17 cellular contexts compared by ENCODE assay signal in genomic region chr13:99340638-99341037, GRCh38. TPM values are rescaled to one million over a fixed set of nuclear protein-coding genes. Genes with fewer than 3 reads are reported as not detected.
"Had no signal": no experiment of that assay in that cellular context is flagged by ENCODE, and none has a peak within 500 bp of the region (broad histone marks: within the 10 kb centered on the region; RNA-seq: fewer than 3 reads in every experiment).

No MANE protein-coding gene starts in this region.

- H3K27me3 ChIP-seq: brain microvascular endothelial cell, dorsolateral prefrontal cortex, esophagus squamous epithelium, sigmoid colon, testis, upper lobe of right lung had no signal

- H3K9me3 ChIP-seq: esophagus squamous epithelium, mucosa of descending colon, sigmoid colon, testis, upper lobe of right lung had no signal

- H3K4me1 ChIP-seq: sigmoid colon, testis, upper lobe of right lung had no signal

- DNase-seq: activated CD4-positive, alpha-beta memory T cell treated with anti-CD3 and anti-CD28 coated beads for 36 hours; activated CD4-positive, CD25-positive, alpha-beta regulatory T cell treated with anti-CD3 and anti-CD28 coated beads, Interleukin-2, amount 50 U/mL, for 72 hours; activated naive CD4-positive, alpha-beta T cell treated with Interleukin-2 at 50 U/mL for 16 hours; brain microvascular endothelial cell; dorsolateral prefrontal cortex; esophagus squamous epithelium; mammary epithelial cell; mucosa of descending colon; sigmoid colon; stimulated activated CD4-positive, alpha-beta T cell treated with anti-CD3 and anti-CD28 coated beads, Interleukin-12 subunit alpha, Interleukin-12 subunit beta, amount 100 ng/mL, for 4 hours; stimulated activated CD4-positive, alpha-beta T cell treated with anti-CD3 and anti-CD28 coated beads, Interleukin-4, amount 100 ng/mL, for 1 hour; stimulated activated CD8-positive, alpha-beta memory T cell treated with anti-CD3 and anti-CD28 coated beads, Interleukin-4, amount 100 ng/mL, for 48 hours; stimulated activated naive CD8-positive, alpha-beta T cell treated with anti-CD3 and anti-CD28 coated beads, Interleukin-15, amount 100 ng/mL, for 72 hours; testis; upper lobe of right lung had no signal

- H3K27ac Mint-ChIP-seq: activated CD4-positive, alpha-beta memory T cell treated with anti-CD3 and anti-CD28 coated beads for 36 hours; activated T-helper 1 cell treated with anti-CD3 and anti-CD28 coated beads, Interleukin-12 subunit alpha, Interleukin-12 subunit beta, Interleukin-2, Interleukin-4 antibody, amounts not matched to agents 30 ng/mL and 10 ng/mL and 1 ng/mL, durations not matched to agents 14 hours and 24 hours and 36 hours; stimulated activated naive CD8-positive, alpha-beta T cell treated with anti-CD3 and anti-CD28 coated beads, Interleukin-15, amount 100 ng/mL, for 72 hours had no signal

- H3K4me3 Mint-ChIP-seq: activated T-helper 1 cell treated with anti-CD3 and anti-CD28 coated beads, Interleukin-12 subunit alpha, Interleukin-12 subunit beta, Interleukin-2, Interleukin-4 antibody, amounts not matched to agents 30 ng/mL and 10 ng/mL and 1 ng/mL, durations not matched to agents 14 hours and 24 hours and 36 hours; stimulated activated naive CD8-positive, alpha-beta T cell treated with anti-CD3 and anti-CD28 coated beads, Interleukin-15, amount 100 ng/mL, for 72 hours had no signal

- H3K27me3 Mint-ChIP-seq: activated CD4-positive, alpha-beta memory T cell treated with anti-CD3 and anti-CD28 coated beads for 36 hours; stimulated activated naive CD8-positive, alpha-beta T cell treated with anti-CD3 and anti-CD28 coated beads, Interleukin-15, amount 100 ng/mL, for 72 hours had no signal

- ATAC-seq: upper lobe of right lung had no signal

- H3K27ac ChIP-seq: brain microvascular endothelial cell, dorsolateral prefrontal cortex, esophagus squamous epithelium, sigmoid colon, testis, upper lobe of right lung had no signal

- H3K4me3 ChIP-seq: esophagus squamous epithelium, mucosa of descending colon, sigmoid colon, testis, upper lobe of right lung had no signal

- H3K9me3 Mint-ChIP-seq: activated CD4-positive, alpha-beta memory T cell treated with anti-CD3 and anti-CD28 coated beads for 36 hours; activated T-helper 1 cell treated with anti-CD3 and anti-CD28 coated beads, Interleukin-12 subunit alpha, Interleukin-12 subunit beta, Interleukin-2, Interleukin-4 antibody, amounts not matched to agents 30 ng/mL and 10 ng/mL and 1 ng/mL, durations not matched to agents 14 hours and 24 hours and 36 hours; stimulated activated naive CD8-positive, alpha-beta T cell treated with anti-CD3 and anti-CD28 coated beads, Interleukin-15, amount 100 ng/mL, for 72 hours had no signal

RNA-seq across cellular contexts. Expression of gene GPR183, which starts 33.4 kb away (rescaled TPM):
- total RNA-seq: mammary epithelial cell, pulmonary artery endothelial cell had no signal
